Comparison of ENCODE assay signal across 8 cellular contexts in the genomic region with DNA sequence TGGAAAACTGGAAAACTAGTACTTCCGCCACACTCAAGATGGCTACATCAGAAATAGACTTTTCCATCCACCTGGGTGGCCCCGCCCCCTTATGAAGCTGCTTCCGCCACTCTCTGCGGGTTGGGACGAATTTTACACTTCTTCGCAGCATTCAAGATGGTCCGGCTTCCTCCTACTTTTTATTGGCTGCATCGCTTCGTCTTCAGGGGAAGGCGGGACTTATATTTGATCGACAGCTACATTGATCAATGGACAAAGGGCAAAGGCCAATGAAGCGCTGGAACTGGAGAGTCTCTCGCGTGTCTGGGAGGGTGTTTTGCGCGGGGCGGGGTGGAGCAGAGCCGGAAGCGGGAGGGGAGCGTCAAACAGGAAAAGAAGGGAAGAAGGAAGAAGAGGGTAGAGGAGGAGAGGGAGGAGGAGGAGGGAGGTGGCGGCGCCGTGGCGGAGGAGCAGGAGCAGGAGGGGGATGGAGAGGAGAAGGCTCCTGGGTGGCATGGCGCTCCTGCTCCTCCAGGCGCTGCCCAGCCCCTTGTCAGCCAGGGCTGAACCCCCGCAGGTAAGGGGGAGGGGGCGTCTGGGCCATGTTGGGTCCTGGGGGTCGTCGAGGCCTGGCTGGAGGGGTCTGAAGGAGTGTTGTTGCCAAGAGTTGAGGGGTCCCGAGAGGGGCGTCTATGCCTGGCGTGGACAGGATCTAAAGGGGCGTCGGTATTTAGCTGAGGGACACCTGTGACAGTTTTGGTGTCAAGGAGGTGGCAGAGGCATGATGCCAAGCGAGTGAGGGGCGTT. TPM values are rescaled to one million over a fixed set of nuclear protein-coding genes. Genes with fewer than 3 reads are reported as not detected.
DNase-seq lines count a peak whose midpoint lies in the region; ATAC-seq, FAIRE-seq and TF ChIP-seq lines count a peak whose summit lies in the region.

TSS of gene WBP1L (plus strand) at position 361 of the 786 bp plus-strand sequence. CDS start at position 467, 106 bp downstream.

- no peaks in the 10 kb centered on the region for H3K9me3 ChIP-seq in Loucy (ENCODE audit: insufficient read depth, low read depth, low read length)

- H3F3A ChIP-seq in Loucy (ENCODE audit: low read depth): no peaks in the 10 kb centered on the region; the same call in 1 of the 2 replicates

- H3K9ac ChIP-seq in Loucy (ENCODE audit: low read depth, low read length, poor library complexity, severe bottlenecking): peak within 1 kb of the TSS; percentile 87

- peaks cover 50 to 53% of the 10 kb centered on the region in 2 donors for H3K4me1 Mint-ChIP-seq in natural killer cell

- H3K4me3 ChIP-seq in Loucy (ENCODE audit: low read length, poor library complexity, severe bottlenecking): peak within 1 kb of the TSS; percentile 90

- intact Hi-C loops in natural killer cell (cut with micrococcal nuclease): loop anchor here (1.0 to 2.0 kb wide), 6 partner anchors 29 to 241 kb away; partner anchors contain the start of genes ACTR1A, ARL3, BORCS7 and CNNM2

- no peaks in the 10 kb centered on the region; the same call in 1 of the 2 replicates for H3K9me2 ChIP-seq in Loucy (replicated peaks; ENCODE audit: low read depth, low read length)

- no peak for TF ChIP-seq CTCF in Loucy (conservative IDR thresholded peaks at IDR 0.05; ENCODE audit: low read length)
- TF ChIP-seq CTCF in natural killer cell (IDR thresholded peaks at IDR 0.05): no peak

- H3K27me3 ChIP-seq in Loucy (ENCODE audit: insufficient read depth, low read length, poor library complexity, severe bottlenecking): no peaks in the 10 kb centered on the region

- TF ChIP-seq POLR2A in H54 (IDR thresholded peaks at IDR 0.05; ENCODE audit: low read depth, low read length): peak; percentile 89
- TF ChIP-seq POLR2A in Raji (IDR thresholded peaks at IDR 0.05; ENCODE audit: insufficient read depth, low read depth, low read length): peak; percentile 81

- peaks cover 0 to 4% of the 10 kb centered on the region in 2 donors for H3K9me3 Mint-ChIP-seq in natural killer cell

- peak within 1 kb of the TSS; percentile 78 to 86 for H3K27ac Mint-ChIP-seq in natural killer cell

- peak; percentile 86 for FAIRE-seq in H54 (lab: Jason Lieb, UNC)

- no peaks in the 10 kb centered on the region for H3K27me3 Mint-ChIP-seq in natural killer cell (ENCODE audit: low read depth in 2 of 2)

- peaks cover 8% of the 10 kb centered on the region for H4K20me1 ChIP-seq in Loucy (ENCODE audit: insufficient read depth, low read length, poor library complexity, severe bottlenecking)

- peaks cover 40% of the 10 kb centered on the region for H3K79me2 ChIP-seq in Loucy (ENCODE audit: insufficient read depth, low read length)

- H3K4me1 ChIP-seq in Loucy (ENCODE audit: insufficient read depth, low read length, poor library complexity, severe bottlenecking): peaks cover 55% of the 10 kb centered on the region

- H3K36me3 Mint-ChIP-seq in natural killer cell: no peaks in the 10 kb centered on the region

- ATAC-seq in natural killer cell: peak; percentile 96 to 99 (median 97)

- DNase-seq in ELF-1 (ENCODE audit: low read depth, low spot score) (peak; percentile 99), H54 (ENCODE audit: insufficient read length, low spot score) (peak; percentile 90), fibroblast of peridontal ligament (ENCODE audit: extremely low read depth) (peak; percentile 100), natural killer cell (peak; percentile 92)
- DNase-seq in activated T-helper 9 cell treated with anti-CD3 and anti-CD28 coated beads, Interleukin-2, amount 50 U/mL, for 16 hours (ENCODE audit: low read depth): peak; percentile 90
- peak; percentile 93 for DNase-seq in stimulated activated naive CD4-positive, alpha-beta T cell treated with Interleukin-2 at 50 U/mL for 16 hours (lab: John Stamatoyannopoulos, UW)

- H3K4me3 Mint-ChIP-seq in natural killer cell: peak within 1 kb of the TSS; percentile 93

- no peaks in the 10 kb centered on the region for H3K36me3 ChIP-seq in Loucy (ENCODE audit: insufficient read depth, low read length)

- peak within 1 kb of the TSS; percentile 88 for H3K4me2 ChIP-seq in Loucy (ENCODE audit: low read depth, low read length, poor library complexity, severe bottlenecking)

- peak within 1 kb of the TSS; percentile 98 for H2AFZ ChIP-seq in Loucy (ENCODE audit: low read length)

RNA-seq across cellular contexts. Expression of gene WBP1L, which starts in this region (rescaled TPM):
- total RNA-seq in natural killer cell: 10 to 100 TPM; 34.6 to 48.4 (median 47.9) TPM

Comparison
In these comparisons a context has a peak if more than half of its experiments do, and no peak if none do; other contexts are left out.
1. Peak in every context shown above with its lines: DNase-seq, ATAC-seq and H3K4me3 ChIP-seq.